ENCODE assay signal across 11 cellular contexts in the genomic region with DNA sequence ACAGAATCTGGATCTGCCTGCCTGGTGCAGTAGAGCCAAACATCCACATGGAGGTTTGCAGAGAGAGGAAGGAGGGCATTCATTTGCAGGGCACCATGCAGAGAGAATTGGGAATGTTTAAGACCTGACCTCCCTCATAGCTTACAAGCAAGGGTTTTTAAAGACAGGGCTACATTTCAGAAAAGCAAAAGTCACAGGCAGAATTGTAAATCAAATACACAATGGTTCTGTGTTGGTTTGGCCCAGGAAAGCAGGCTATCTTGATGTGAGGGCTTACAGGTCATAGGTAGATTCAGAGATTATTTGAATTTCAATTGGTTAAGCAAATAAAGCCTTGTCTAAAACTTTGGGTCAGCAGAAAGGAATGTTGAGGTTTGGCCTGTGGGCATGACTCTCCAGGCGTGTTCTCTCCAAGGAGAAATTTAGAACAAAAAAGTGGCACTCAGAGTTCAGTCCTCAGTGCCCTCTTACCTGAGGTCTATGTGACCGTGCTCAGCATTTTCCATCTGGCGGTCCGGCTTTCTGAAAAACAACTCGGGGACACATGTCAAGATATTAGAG.
DNase-seq lines count a peak whose midpoint lies in the region; ATAC-seq and TF ChIP-seq lines count a peak whose summit lies in the region.
"Had no signal": no experiment of that assay in that cellular context is flagged by ENCODE, and none has a peak within 500 bp of the region (broad histone marks: within the 10 kb centered on the region; RNA-seq: fewer than 3 reads in every experiment).

No MANE protein-coding gene starts in this region.

- H3F3A ChIP-seq in SK-N-SH (replicated peaks; ENCODE audit: insufficient read depth) (no peaks in the 10 kb centered on the region), smooth muscle cell (ENCODE audit: low read depth) (no peaks in the 10 kb centered on the region)

- peaks cover 23% of the 10 kb centered on the region for H3K27me3 Mint-ChIP-seq in HFFc6 (ENCODE audit: insufficient read depth)

- H3K9ac ChIP-seq in SK-N-SH (no peak overlapping the region), smooth muscle cell (ENCODE audit: low read depth) (no peak overlapping the region)

- ATAC-seq in foreskin keratinocyte (peak; percentile 83), HG03565 (IDR thresholded peaks at IDR 0.05; ENCODE audit: unreplicated experiment) (no peak)
- ATAC-seq: heart left ventricle had no signal

- H3K4me1 ChIP-seq in SK-N-SH (ENCODE audit: control insufficient read depth in 1 of 2, insufficient read depth in 2 of 2, low read depth in 1 of 2, low read length in 1 of 2) (peaks cover 0 to 4% of the 10 kb centered on the region in 2 experiments; a peak in 1 of 4 replicates), foreskin keratinocyte (peaks cover 19% of the 10 kb centered on the region), smooth muscle cell (ENCODE audit: low read depth) (no peaks in the 10 kb centered on the region)

- H3K4me3 ChIP-seq in SK-N-SH (ENCODE audit: low read depth in 2 of 2, low read length in 1 of 2) (peak overlapping the region in 1 of 2 experiments; percentile 17; a peak in 1 of 4 replicates), smooth muscle cell (no peak overlapping the region)
- H3K4me3 ChIP-seq: heart left ventricle had no signal

- no peaks in the 10 kb centered on the region for H3K9me3 Mint-ChIP-seq in HFFc6

- WGBS in SK-N-SH (ENCODE audit: low lambda C conversion rate) = 86% methylated on average over 5 of the region's 5 CpGs
- 82% methylated on average over 5 of the region's 5 CpGs for WGBS in smooth muscle cell (ENCODE audit: low lambda C conversion rate)

- no peaks in the 10 kb centered on the region for H3K36me3 Mint-ChIP-seq in HFFc6 (ENCODE audit: low read depth)

- no peaks in the 10 kb centered on the region for H3K27me3 ChIP-seq in SK-N-SH (ENCODE audit: insufficient read depth)
- H3K27me3 ChIP-seq in foreskin keratinocyte = no peaks in the 10 kb centered on the region
- H3K27me3 ChIP-seq in smooth muscle cell (ENCODE audit: low read depth) = no peaks in the 10 kb centered on the region
- H3K27me3 ChIP-seq: heart left ventricle had no signal

- TF ChIP-seq RAD21 in SK-N-SH (IDR thresholded peaks at IDR 0.05; ENCODE audit: low read length) = no peak

- DNase-seq in HFFc6 (peak; percentile 7), SK-N-SH (no peak), foreskin keratinocyte (peak; percentile 69 to 86), smooth muscle cell (lab: John Stamatoyannopoulos, UW; ENCODE audit: unreplicated experiment) (no peak), NCI-H774 (lab: John Stamatoyannopoulos, UW) (no peak), dermis blood vessel endothelial cell (no peak), HuH-7.5 (ENCODE audit: low spot score) (no peak)
- DNase-seq: heart left ventricle, NCI-H2081 treated with DMSO at 0.1 percent for 48 hours, substantia nigra had no signal

- no peaks in the 10 kb centered on the region for H3K9me3 ChIP-seq in SK-N-SH
- no peaks in the 10 kb centered on the region for H3K9me3 ChIP-seq in smooth muscle cell (replicated peaks; ENCODE audit: low read depth)
- H3K9me3 ChIP-seq: heart left ventricle had no signal

- H3K9me2 ChIP-seq in SK-N-SH = no peaks in the 10 kb centered on the region

- H3K27ac ChIP-seq in SK-N-SH (ENCODE audit: low read depth in 2 of 2, low read length in 1 of 2) (no peak overlapping the region), foreskin keratinocyte (no peak overlapping the region), smooth muscle cell (ENCODE audit: low read depth) (peak overlapping the region; percentile 57)
- H3K27ac ChIP-seq: heart left ventricle had no signal

- H2AFZ ChIP-seq in SK-N-SH (ENCODE audit: low read depth) (peak overlapping the region; percentile 36; the same call in 1 of the 2 replicates), smooth muscle cell (ENCODE audit: low read depth) (no peak overlapping the region)

- TF ChIP-seq EP300 in SK-N-SH (IDR thresholded peaks at IDR 0.05; ENCODE audit: borderline replicate concordance in 1 of 2, low read depth in 1 of 2, low read length in 1 of 2) = 0 out of 4 replicates have a peak, but pooled peaks of 1 of the 2 experiments have one; percentile 13

- H3K79me2 ChIP-seq in SK-N-SH (ENCODE audit: insufficient read depth) = no peaks in the 10 kb centered on the region
- no peaks in the 10 kb centered on the region for H3K79me2 ChIP-seq in smooth muscle cell (ENCODE audit: low read depth)

- H3K36me3 ChIP-seq in SK-N-SH (replicated peaks in 1 of 2; ENCODE audit: control insufficient read depth in 1 of 2, insufficient read depth in 2 of 2, low read length in 1 of 2) = no peaks in the 10 kb centered on the region
- no peaks in the 10 kb centered on the region for H3K36me3 ChIP-seq in smooth muscle cell (ENCODE audit: low read depth)
- H3K36me3 ChIP-seq: heart left ventricle had no signal

- H3K27ac Mint-ChIP-seq in HFFc6 = no peak overlapping the region

- CTCF ChIA-PET in SK-N-SH (lab: Yijun Ruan, JAX) = no interaction called here

- no peak overlapping the region for H3K4me2 ChIP-seq in SK-N-SH
- no peak overlapping the region for H3K4me2 ChIP-seq in smooth muscle cell

- no peak overlapping the region for H3K4me3 Mint-ChIP-seq in HFFc6

- peaks cover 11% of the 10 kb centered on the region for H3K4me1 Mint-ChIP-seq in HFFc6 (ENCODE audit: low read depth)

- no peaks in the 10 kb centered on the region for H4K20me1 ChIP-seq in SK-N-SH (ENCODE audit: insufficient read depth)
- H4K20me1 ChIP-seq in smooth muscle cell (ENCODE audit: low read depth) = no peaks in the 10 kb centered on the region

- POLR2A ChIA-PET in SK-N-SH (lab: Yijun Ruan, JAX) = no interaction called here

- TF ChIP-seq CTCF in HFFc6 (IDR thresholded peaks at IDR 0.05) (no peak), SK-N-SH (IDR thresholded peaks at IDR 0.05) (no peak; the same call in 1 of the 2 replicates), foreskin keratinocyte (conservative IDR thresholded peaks at IDR 0.05) (no peak), smooth muscle cell (IDR thresholded peaks at IDR 0.05; ENCODE audit: borderline replicate concordance, insufficient read depth, poor library complexity, severe bottlenecking) (no peak)

TF ChIP-seq in SK-N-SH, 30 proteins besides CTCF, POLR2A, EP300 and RAD21:
- peak; percentile 36; the same call in 1 of the 2 replicates for TF ChIP-seq TCF12 (IDR thresholded peaks at IDR 0.05)
- TF ChIP-seq, protein P1, sequence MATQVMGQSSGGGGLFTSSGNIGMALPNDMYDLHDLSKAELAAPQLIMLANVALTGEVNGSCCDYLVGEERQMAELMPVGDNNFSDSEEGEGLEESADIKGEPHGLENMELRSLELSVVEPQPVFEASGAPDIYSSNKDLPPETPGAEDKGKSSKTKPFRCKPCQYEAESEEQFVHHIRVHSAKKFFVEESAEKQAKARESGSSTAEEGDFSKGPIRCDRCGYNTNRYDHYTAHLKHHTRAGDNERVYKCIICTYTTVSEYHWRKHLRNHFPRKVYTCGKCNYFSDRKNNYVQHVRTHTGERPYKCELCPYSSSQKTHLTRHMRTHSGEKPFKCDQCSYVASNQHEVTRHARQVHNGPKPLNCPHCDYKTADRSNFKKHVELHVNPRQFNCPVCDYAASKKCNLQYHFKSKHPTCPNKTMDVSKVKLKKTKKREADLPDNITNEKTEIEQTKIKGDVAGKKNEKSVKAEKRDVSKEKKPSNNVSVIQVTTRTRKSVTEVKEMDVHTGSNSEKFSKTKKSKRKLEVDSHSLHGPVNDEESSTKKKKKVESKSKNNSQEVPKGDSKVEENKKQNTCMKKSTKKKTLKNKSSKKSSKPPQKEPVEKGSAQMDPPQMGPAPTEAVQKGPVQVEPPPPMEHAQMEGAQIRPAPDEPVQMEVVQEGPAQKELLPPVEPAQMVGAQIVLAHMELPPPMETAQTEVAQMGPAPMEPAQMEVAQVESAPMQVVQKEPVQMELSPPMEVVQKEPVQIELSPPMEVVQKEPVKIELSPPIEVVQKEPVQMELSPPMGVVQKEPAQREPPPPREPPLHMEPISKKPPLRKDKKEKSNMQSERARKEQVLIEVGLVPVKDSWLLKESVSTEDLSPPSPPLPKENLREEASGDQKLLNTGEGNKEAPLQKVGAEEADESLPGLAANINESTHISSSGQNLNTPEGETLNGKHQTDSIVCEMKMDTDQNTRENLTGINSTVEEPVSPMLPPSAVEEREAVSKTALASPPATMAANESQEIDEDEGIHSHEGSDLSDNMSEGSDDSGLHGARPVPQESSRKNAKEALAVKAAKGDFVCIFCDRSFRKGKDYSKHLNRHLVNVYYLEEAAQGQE (IDR thresholded peaks at IDR 0.05; ENCODE audit: low read depth, low read length) = no peak

Comparison
In these comparisons a context has a peak if more than half of its experiments do, and no peak if none do; other contexts are left out.
1. DNase-seq: peak in HFFc6 (single experiment) and foreskin keratinocyte (2 of 2); none in SK-N-SH (single experiment), smooth muscle cell (single experiment), NCI-H774 (single experiment), dermis blood vessel endothelial cell (single experiment) and HuH-7.5 (single experiment).